In the genomic region with DNA sequence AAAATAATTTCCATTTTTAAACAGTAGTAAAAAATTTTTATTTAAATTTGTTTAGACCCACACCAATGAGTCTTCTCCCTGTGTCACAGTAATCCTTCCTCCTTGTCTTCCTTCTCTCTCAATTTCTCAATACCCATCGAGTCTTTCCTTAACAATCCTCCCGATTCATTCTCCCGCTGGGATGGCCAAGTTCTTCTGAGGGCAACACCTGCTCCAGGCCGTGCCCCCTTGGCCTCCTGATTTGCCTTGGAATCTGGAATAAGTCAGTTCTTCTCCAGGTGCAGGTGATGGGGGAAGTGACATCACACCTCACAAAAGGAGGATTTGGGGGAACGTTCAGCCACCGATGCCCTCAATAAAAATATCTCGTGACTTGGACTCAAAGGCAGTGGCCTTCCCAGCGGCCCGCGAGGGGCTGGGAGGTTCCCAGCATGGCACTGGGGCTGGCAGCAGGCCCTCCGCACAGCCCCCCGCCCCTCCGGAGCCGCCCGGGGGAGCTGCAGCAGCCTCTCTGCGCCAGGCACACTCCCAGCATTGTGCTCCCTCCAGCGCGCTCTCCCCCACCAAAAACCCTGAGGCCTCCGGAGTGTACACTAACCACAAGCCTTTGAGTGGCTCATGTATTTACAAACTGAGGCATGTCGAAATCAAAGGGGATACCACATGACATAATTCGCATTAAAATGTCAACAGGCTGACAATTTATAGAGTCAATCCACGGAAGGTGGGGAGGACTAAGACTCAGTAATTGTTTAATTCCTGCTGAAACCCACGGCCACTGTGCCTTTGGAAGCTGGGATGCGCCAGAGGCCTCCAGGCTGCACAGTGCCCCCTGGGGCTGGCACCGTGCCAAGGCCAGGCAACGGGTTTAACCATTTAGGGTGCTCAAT, we compare ENCODE assay signal across 9 cellular contexts.
DNase-seq lines count a peak whose midpoint lies in the region; ATAC-seq, FAIRE-seq and TF ChIP-seq lines count a peak whose summit lies in the region.
"Had no signal": no experiment of that assay in that cellular context is flagged by ENCODE, and none has a peak within 500 bp of the region (broad histone marks: within the 10 kb centered on the region; RNA-seq: fewer than 3 reads in every experiment).

No MANE protein-coding gene starts in this region.

- H3K27ac ChIP-seq in AG04450 (ENCODE audit: low read depth, low read length) = no peak overlapping the region
- no peak overlapping the region for H3K27ac ChIP-seq in foreskin keratinocyte
- H3K27ac ChIP-seq in CD4-positive, alpha-beta T cell (ENCODE audit: low read depth, low read length) = no peak overlapping the region

- peaks cover 6% of the 10 kb centered on the region for H3K4me1 Mint-ChIP-seq in CD4-positive, alpha-beta T cell (ENCODE audit: low read depth)
- H3K4me1 Mint-ChIP-seq: stimulated activated effector memory CD8-positive, alpha-beta T cell treated with anti-CD3 and anti-CD28 coated beads, Interleukin-12 subunit alpha, Interleukin-12 subunit beta, amount 100 ng/mL, for 72 hours had no signal

- no peaks in the 10 kb centered on the region for H3K27me3 Mint-ChIP-seq in CD4-positive, alpha-beta T cell

- intact Hi-C loops in CD4-positive, alpha-beta T cell (cut with DNase I, micrococcal nuclease) = no loop called here

- no peak overlapping the region for H3K4me3 Mint-ChIP-seq in CD4-positive, alpha-beta T cell
- H3K4me3 Mint-ChIP-seq: stimulated activated effector memory CD8-positive, alpha-beta T cell treated with anti-CD3 and anti-CD28 coated beads, Interleukin-12 subunit alpha, Interleukin-12 subunit beta, amount 100 ng/mL, for 72 hours had no signal

- DNase-seq in AG04450 (ENCODE audit: low read depth, low spot score) (peak; percentile 78), HuH-7.5 (ENCODE audit: low spot score) (peak; percentile 52), RCC 7860 (ENCODE audit: low spot score) (peak; percentile 79), foreskin keratinocyte (peak; percentile 86 to 91), NCI-H1694 treated with DMSO at 0.1 percent for 48 hours (lab: John Stamatoyannopoulos, UW) (no peak), RKO (ENCODE audit: low spot score) (no peak)
- no peak for DNase-seq in CD4-positive, alpha-beta T cell

- H3K9me3 Mint-ChIP-seq in CD4-positive, alpha-beta T cell = no peaks in the 10 kb centered on the region
- H3K9me3 Mint-ChIP-seq: stimulated activated effector memory CD8-positive, alpha-beta T cell treated with anti-CD3 and anti-CD28 coated beads, Interleukin-12 subunit alpha, Interleukin-12 subunit beta, amount 100 ng/mL, for 72 hours had no signal

- no peak for FAIRE-seq in RCC 7860 (lab: Jason Lieb, UNC)

- H3K4me3 ChIP-seq in AG04450 (ENCODE audit: low read depth, low read length) = no peak overlapping the region

- H3K27me3 ChIP-seq in AG04450 (ENCODE audit: control insufficient read depth, insufficient read depth, low read length) (no peaks in the 10 kb centered on the region), foreskin keratinocyte (peaks cover 39% of the 10 kb centered on the region)
- no peaks in the 10 kb centered on the region for H3K27me3 ChIP-seq in CD4-positive, alpha-beta T cell (ENCODE audit: control insufficient read depth, insufficient read depth, low read length)

- CTCF ChIA-PET in AG04450 (lab: Charles Lee) = interaction anchor here (1.1 kb wide), 1 partner anchor 425 kb away, joined by 3 read pairs; no protein-coding TSS in a partner anchor
- CTCF ChIA-PET in CD4-positive, alpha-beta T cell (lab: Charles Lee) = no interaction called here

- no peaks in the 10 kb centered on the region for H3K36me3 Mint-ChIP-seq in CD4-positive, alpha-beta T cell (ENCODE audit: low read depth)
- H3K36me3 Mint-ChIP-seq: stimulated activated effector memory CD8-positive, alpha-beta T cell treated with anti-CD3 and anti-CD28 coated beads, Interleukin-12 subunit alpha, Interleukin-12 subunit beta, amount 100 ng/mL, for 72 hours had no signal

- no peaks in the 10 kb centered on the region; the same call in 1 of the 2 replicates for H3K9me3 ChIP-seq in AG04450 (ENCODE audit: control insufficient read depth, insufficient read depth, low read length)
- H3K9me3 ChIP-seq in CD4-positive, alpha-beta T cell (ENCODE audit: control insufficient read depth, low read length) = no peaks in the 10 kb centered on the region

- no peak overlapping the region for H3K27ac Mint-ChIP-seq in CD4-positive, alpha-beta T cell
- H3K27ac Mint-ChIP-seq: stimulated activated effector memory CD8-positive, alpha-beta T cell treated with anti-CD3 and anti-CD28 coated beads, Interleukin-12 subunit alpha, Interleukin-12 subunit beta, amount 100 ng/mL, for 72 hours had no signal

- POLR2A ChIA-PET in AG04450 (lab: Yijun Ruan, JAX) = interaction anchor here (0.6 kb wide), 1 partner anchor 56 kb away, joined by 5 read pairs; no protein-coding TSS in a partner anchor
- POLR2A ChIA-PET in CD4-positive, alpha-beta T cell (lab: Charles Lee) = no interaction called here

- ATAC-seq in foreskin keratinocyte (peak; percentile 97), HG03196 (IDR thresholded peaks at IDR 0.05; ENCODE audit: unreplicated experiment) (no peak)
- ATAC-seq in CD4-positive, alpha-beta T cell (ENCODE audit: poor library complexity) = no peak
- ATAC-seq: stimulated activated effector memory CD8-positive, alpha-beta T cell treated with anti-CD3 and anti-CD28 coated beads, Interleukin-12 subunit alpha, Interleukin-12 subunit beta, amount 100 ng/mL, for 72 hours had no signal

- peaks cover 9% of the 10 kb centered on the region for H3K4me1 ChIP-seq in foreskin keratinocyte

- TF ChIP-seq CTCF in AG04450 (IDR thresholded peaks at IDR 0.05; ENCODE audit: low read depth, low read length) (peak; percentile 12), foreskin keratinocyte (conservative IDR thresholded peaks at IDR 0.05) (peak; percentile 22)
- TF ChIP-seq CTCF in CD4-positive, alpha-beta T cell (IDR thresholded peaks at IDR 0.05) = no peak

Comparison
In these comparisons a context has a peak if more than half of its experiments do, and no peak if none do; other contexts are left out.
1. DNase-seq: peak in AG04450 (single experiment), HuH-7.5 (single experiment), RCC 7860 (single experiment) and foreskin keratinocyte (2 of 2); none in NCI-H1694 treated with DMSO at 0.1 percent for 48 hours (single experiment), CD4-positive, alpha-beta T cell (0 of 10) and RKO (single experiment).